In genomic region chr20:59042796-59043621, GRCh38 we compare ENCODE assay signal across 1 cellular context.
TF ChIP-seq lines count a peak whose summit lies in the region.

No MANE protein-coding gene starts in this region.

TF ChIP-seq in GM23338, 12 proteins besides CTCF, POLR2A, EP300 and RAD21 (continued from another document):
- TF ChIP-seq ZNF462 (CRISPR knock-in tag; IDR thresholded peaks at IDR 0.05) = no peak
